9 cellular contexts compared by ENCODE assay signal in genomic region chr9:84953252-84953773, GRCh38.
"Had no signal": no experiment of that assay in that cellular context is flagged by ENCODE, and none has a peak within 500 bp of the region (broad histone marks: within the 10 kb centered on the region; RNA-seq: fewer than 3 reads in every experiment).

No MANE protein-coding gene starts in this region.

- H3K27ac ChIP-seq: cardiac muscle cell, gastroesophageal sphincter, lower lobe of right lung, testis had no signal

- DNase-seq: activated CD4-positive, CD25-positive, alpha-beta regulatory T cell; amniotic stem cell; T1000 had no signal

- H3K36me3 ChIP-seq: cardiac muscle cell, gastroesophageal sphincter, heart left ventricle, lower lobe of right lung had no signal

- H3K4me3 ChIP-seq: cardiac muscle cell, gastroesophageal sphincter, heart left ventricle, lower lobe of right lung, testis had no signal

- FAIRE-seq: islet of Langerhans had no signal

- H3K9me3 ChIP-seq: gastroesophageal sphincter, heart left ventricle, lower lobe of right lung, testis had no signal

- H3K27me3 ChIP-seq: heart left ventricle, testis had no signal
